8 cellular contexts compared by ENCODE assay signal in genomic region chr17:44308865-44309264, GRCh38. TPM values are rescaled to one million over a fixed set of nuclear protein-coding genes. Genes with fewer than 3 reads are reported as not detected.
A peak's percentile ranks its signal among the peaks of the same experiment; 100 is the strongest.
DNase-seq lines count a peak whose midpoint lies in the region; ATAC-seq, FAIRE-seq and TF ChIP-seq lines count a peak whose summit lies in the region.

No MANE protein-coding gene starts in this region.

- peaks cover 10% of the 10 kb centered on the region for H3K4me1 Mint-ChIP-seq in Caco-2 (ENCODE audit: low read depth, unreplicated experiment)

- no TSS peak for BruUV-seq in Caco-2 (replicated peaks; lab: Mats Ljungman, UMichigan)

- H3K36me3 Mint-ChIP-seq in Caco-2 (ENCODE audit: insufficient read depth, unreplicated experiment): peaks cover 5% of the 10 kb centered on the region

- intact Hi-C loops in Caco-2 (cut with micrococcal nuclease; ENCODE audit: unreplicated experiment): loop anchor here (5.0 kb wide), 1 partner anchor 87 kb away; no protein-coding TSS in a partner anchor

- H3K27me3 Mint-ChIP-seq in Caco-2 (ENCODE audit: insufficient read depth, unreplicated experiment): peaks cover 9% of the 10 kb centered on the region

- H3K79me2 ChIP-seq in Loucy (ENCODE audit: insufficient read depth, low read length): no peaks in the 10 kb centered on the region
- H3K79me2 ChIP-seq in osteoblast (ENCODE audit: insufficient read depth, low read length): no peaks in the 10 kb centered on the region

- no peak for TF ChIP-seq CTCF in Caco-2 (IDR thresholded peaks at IDR 0.05; ENCODE audit: insufficient read depth in 1 of 2, low read depth in 1 of 2, low read length in 1 of 2, severe bottlenecking in 1 of 2, unreplicated experiment in 1 of 2)
- TF ChIP-seq CTCF in Loucy (conservative IDR thresholded peaks at IDR 0.05; ENCODE audit: low read length): no peak
- TF ChIP-seq CTCF in osteoblast (IDR thresholded peaks at IDR 0.05; ENCODE audit: extremely low read depth, low read depth, low read length): no peak

- peak overlapping the region; percentile 81 for H3K4me3 Mint-ChIP-seq in Caco-2 (ENCODE audit: unreplicated experiment)

- no peaks in the 10 kb centered on the region for H4K20me1 ChIP-seq in Loucy (ENCODE audit: insufficient read depth, low read length, poor library complexity, severe bottlenecking)
- H4K20me1 ChIP-seq in osteoblast (ENCODE audit: insufficient read depth, low read length): no peaks in the 10 kb centered on the region

- no peak overlapping the region for H3K9ac ChIP-seq in Loucy (ENCODE audit: low read depth, low read length, poor library complexity, severe bottlenecking)

- no peaks in the 10 kb centered on the region for H3K9me2 ChIP-seq in Loucy (replicated peaks; ENCODE audit: low read depth, low read length)

- no peak for DNase-seq in Caco-2
- DNase-seq in osteoblast (ENCODE audit: insufficient read length, low spot score, missing footprints): peak; percentile 42
- no peak for DNase-seq in kidney tubule cell (ENCODE audit: low spot score)
- DNase-seq in GM19239 (ENCODE audit: insufficient read length, low spot score): no peak
- DNase-seq in left lobe of liver (ENCODE audit: low spot score): no peak

- H3K4me1 ChIP-seq in Caco-2: no peaks in the 10 kb centered on the region
- peaks cover 7% of the 10 kb centered on the region for H3K4me1 ChIP-seq in Loucy (ENCODE audit: insufficient read depth, low read length, poor library complexity, severe bottlenecking)
- H3K4me1 ChIP-seq in ectodermal cell (ENCODE audit: control insufficient read depth, insufficient read depth, low read length): peaks cover 18% of the 10 kb centered on the region
- H3K4me1 ChIP-seq in osteoblast (ENCODE audit: insufficient read depth, low read length): no peaks in the 10 kb centered on the region

- H3K9me3 Mint-ChIP-seq in Caco-2 (ENCODE audit: unreplicated experiment): no peaks in the 10 kb centered on the region

- H3K9me3 ChIP-seq in Caco-2 (no peaks in the 10 kb centered on the region), Loucy (ENCODE audit: insufficient read depth, low read depth, low read length) (no peaks in the 10 kb centered on the region), ectodermal cell (ENCODE audit: control insufficient read depth, low read length) (no peaks in the 10 kb centered on the region), osteoblast (ENCODE audit: low read depth, low read length) (no peaks in the 10 kb centered on the region)

- H3F3A ChIP-seq in Loucy (ENCODE audit: low read depth): no peaks in the 10 kb centered on the region

- no peak overlapping the region for H2AFZ ChIP-seq in Loucy (ENCODE audit: low read length)
- no peak overlapping the region for H2AFZ ChIP-seq in osteoblast (ENCODE audit: low read length)

- POLR2A ChIA-PET in Caco-2 (lab: Charles Lee): interaction anchor here (0.5 to 1.2 kb wide), 2 partner anchors 12 to 87 kb away, joined by 3 to 8 read pairs; no protein-coding TSS in a partner anchor

- H3K4me2 ChIP-seq in Loucy (ENCODE audit: low read depth, low read length, poor library complexity, severe bottlenecking) (peak overlapping the region; percentile 47), osteoblast (ENCODE audit: insufficient read depth, low read length) (no peak overlapping the region)

- CTCF ChIA-PET in Caco-2 (lab: Charles Lee): interaction anchor here (1.0 to 1.1 kb wide), 2 partner anchors 50 to 91 kb away, joined by 3 to 6 read pairs; no protein-coding TSS in a partner anchor

- ATAC-seq in GM21390 (IDR thresholded peaks at IDR 0.05; ENCODE audit: unreplicated experiment): no peak
- no peak for ATAC-seq in left lobe of liver

- H3K36me3 ChIP-seq in Caco-2 (ENCODE audit: control insufficient read depth, insufficient read depth, low read length) (no peaks in the 10 kb centered on the region), Loucy (ENCODE audit: insufficient read depth, low read length) (no peaks in the 10 kb centered on the region), ectodermal cell (ENCODE audit: control insufficient read depth, insufficient read depth, low read length) (no peaks in the 10 kb centered on the region), osteoblast (ENCODE audit: insufficient read depth, low read length) (no peaks in the 10 kb centered on the region)

- no peaks in the 10 kb centered on the region for H3K27me3 ChIP-seq in Caco-2 (replicated peaks; ENCODE audit: control insufficient read depth, insufficient read depth, low read length)
- H3K27me3 ChIP-seq in Loucy (ENCODE audit: insufficient read depth, low read length, poor library complexity, severe bottlenecking): no peaks in the 10 kb centered on the region
- peaks cover 35% of the 10 kb centered on the region for H3K27me3 ChIP-seq in ectodermal cell (ENCODE audit: control insufficient read depth, insufficient read depth, low read length, poor library complexity, severe bottlenecking)
- H3K27me3 ChIP-seq in osteoblast (ENCODE audit: insufficient read depth, low read length): peaks cover 16% of the 10 kb centered on the region

- H3K27ac ChIP-seq in ectodermal cell (ENCODE audit: insufficient read depth, low read depth, low read length, poor library complexity, severe bottlenecking) (no peak overlapping the region), osteoblast (ENCODE audit: low read depth, low read length) (no peak overlapping the region)

- no peak for FAIRE-seq in GM19239 (lab: Jason Lieb, UNC)

- H3K27ac Mint-ChIP-seq in Caco-2 (ENCODE audit: unreplicated experiment): no peak overlapping the region

- 6 to 8% methylated on average over 15 of the region's 15 CpGs for WGBS in ectodermal cell, 2 experiments

- H3K4me3 ChIP-seq in Caco-2 (ENCODE audit: low read depth, low read length): peak overlapping the region; percentile 66
- H3K4me3 ChIP-seq in Loucy (ENCODE audit: low read length, poor library complexity, severe bottlenecking): peak overlapping the region; percentile 52
- H3K4me3 ChIP-seq in ectodermal cell (ENCODE audit: insufficient read depth, low read depth, low read length): peak overlapping the region; percentile 47
- no peak overlapping the region for H3K4me3 ChIP-seq in osteoblast (ENCODE audit: insufficient read depth, low read length)

RNA-seq across cellular contexts. Expression of gene RUNDC3A, which starts 0.5 kb away (rescaled TPM):
- total RNA-seq in Caco-2 (2022) (0.34 and 0.53 TPM in 2 replicates), osteoblast (under 0.01 TPM in 1 of 2 replicates, not detected in the other), left lobe of liver (not detected)
- polyA plus RNA-seq in ectodermal cell (2013, experiment 1 of 4): 1.4 TPM
- polyA plus RNA-seq in ectodermal cell (2013, experiment 2 of 4): 1.8 TPM
- 2.2 TPM for polyA plus RNA-seq in ectodermal cell (2013, experiment 3 of 4)
- polyA plus RNA-seq in ectodermal cell (2013, experiment 4 of 4): 1.5 TPM

RNA-seq across cellular contexts. Expression of gene SLC25A39, which starts 15.8 kb away (rescaled TPM):
- total RNA-seq in Caco-2 (2022): 155 and 172 TPM in 2 replicates
- polyA plus RNA-seq in ectodermal cell (2013, experiment 1 of 4): 112 TPM
- polyA plus RNA-seq in ectodermal cell (2013, experiment 2 of 4): 108 TPM
- 88.7 TPM for polyA plus RNA-seq in ectodermal cell (2013, experiment 3 of 4)
- polyA plus RNA-seq in ectodermal cell (2013, experiment 4 of 4): 94.4 TPM
- 60.1 and 60.7 TPM in 2 replicates for total RNA-seq in osteoblast
- 78.6 TPM for total RNA-seq in left lobe of liver

RNA-seq across cellular contexts. Expression of gene GRN, which starts 36.2 kb away (rescaled TPM):
- total RNA-seq in Caco-2 (2022) (167 and 176 TPM in 2 replicates), osteoblast (382 and 390 TPM in 2 replicates), left lobe of liver (111 TPM)
- polyA plus RNA-seq in ectodermal cell (2013, experiment 1 of 4): 108 TPM
- polyA plus RNA-seq in ectodermal cell (2013, experiment 2 of 4): 105 TPM
- polyA plus RNA-seq in ectodermal cell (2013, experiment 3 of 4): 89.6 TPM
- polyA plus RNA-seq in ectodermal cell (2013, experiment 4 of 4): 106 TPM

RNA-seq across cellular contexts. Expression of gene SLC4A1, which starts 40.9 kb away (rescaled TPM):
- not detected in 2 replicates for total RNA-seq in Caco-2 (2022)
- not detected for polyA plus RNA-seq in ectodermal cell (2013, experiment 1 of 4)
- polyA plus RNA-seq in ectodermal cell (2013, experiment 2 of 4): 0.12 TPM
- polyA plus RNA-seq in ectodermal cell (2013, experiment 3 of 4): not detected
- 0.08 TPM for polyA plus RNA-seq in ectodermal cell (2013, experiment 4 of 4)
- under 0.01 TPM in 1 of 2 replicates, not detected in the other for total RNA-seq in osteoblast
- total RNA-seq in left lobe of liver: 1.8 TPM

RNA-seq across cellular contexts. Expression of gene FAM171A2, which starts 54.8 kb away (rescaled TPM):
- total RNA-seq in Caco-2 (2022): 3.0 and 3.6 TPM in 2 replicates
- 49.5 TPM for polyA plus RNA-seq in ectodermal cell (2013, experiment 1 of 4)
- polyA plus RNA-seq in ectodermal cell (2013, experiment 2 of 4): 54.2 TPM
- polyA plus RNA-seq in ectodermal cell (2013, experiment 3 of 4): 53.0 TPM
- 52.8 TPM for polyA plus RNA-seq in ectodermal cell (2013, experiment 4 of 4)
- total RNA-seq in osteoblast: 3.5 and 4.3 TPM in 2 replicates
- 0.20 TPM for total RNA-seq in left lobe of liver
